Comparison of ENCODE assay signal across 17 cellular contexts in the genomic region with DNA sequence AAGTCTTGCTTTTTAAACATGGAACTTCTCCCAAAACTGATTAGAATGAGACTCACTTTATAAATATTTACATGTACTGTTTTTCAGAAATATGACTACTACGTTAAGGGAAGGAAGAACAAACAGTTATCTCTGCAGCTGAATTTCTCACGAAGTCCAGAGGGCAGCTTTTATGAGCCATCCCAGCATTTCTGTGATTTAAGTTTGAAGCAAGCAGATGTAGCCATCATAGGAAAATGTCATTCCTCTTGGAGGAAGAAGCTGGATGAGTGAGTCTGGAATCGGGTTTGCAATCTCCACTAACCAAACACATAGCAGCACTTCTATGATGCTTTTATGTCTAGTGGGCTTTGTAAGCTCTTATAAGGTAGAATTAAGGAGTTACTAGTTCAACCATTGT. TPM values are rescaled to one million over a fixed set of nuclear protein-coding genes. Genes with fewer than 3 reads are reported as not detected.
"Had no signal": no experiment of that assay in that cellular context is flagged by ENCODE, and none has a peak within 500 bp of the region (broad histone marks: within the 10 kb centered on the region; RNA-seq: fewer than 3 reads in every experiment).

No MANE protein-coding gene starts in this region.

- H3K36me3 ChIP-seq: heart left ventricle, right lobe of liver, tibial artery, upper lobe of left lung, vagina had no signal

- H3K27ac Mint-ChIP-seq: endodermal cell; naive thymus-derived CD4-positive, alpha-beta T cell; nephron progenitor cell; stimulated activated memory B cell treated with anti-CD40 and anti-IgM and Interleukin-4, amounts not matched to agents 10 μg/mL and 1 μg/mL and 100 μg/mL, for 72 hours; stimulated activated naive CD8-positive, alpha-beta T cell treated with anti-CD3 and anti-CD28 coated beads, Interleukin-15, Interleukin-2, amounts not matched to agents 100 ng/mL and 50 ng/mL, for 24 hours had no signal

- H3K27ac ChIP-seq: coronary artery, heart left ventricle, psoas muscle, right lobe of liver, tibial artery, upper lobe of left lung, vagina had no signal

- H3K9me3 Mint-ChIP-seq: endodermal cell; naive thymus-derived CD4-positive, alpha-beta T cell; stimulated activated memory B cell treated with anti-CD40 and anti-IgM and Interleukin-4, amounts not matched to agents 10 μg/mL and 1 μg/mL and 100 μg/mL, for 72 hours; stimulated activated naive CD8-positive, alpha-beta T cell treated with anti-CD3 and anti-CD28 coated beads, Interleukin-15, Interleukin-2, amounts not matched to agents 100 ng/mL and 50 ng/mL, for 24 hours had no signal

- H3K36me3 Mint-ChIP-seq: naive thymus-derived CD4-positive, alpha-beta T cell; stimulated activated memory B cell treated with anti-CD40 and anti-IgM and Interleukin-4, amounts not matched to agents 10 μg/mL and 1 μg/mL and 100 μg/mL, for 72 hours had no signal

- H3K4me1 ChIP-seq: heart left ventricle, psoas muscle, right lobe of liver, tibial artery, upper lobe of left lung, vagina had no signal

- DNase-seq: effector CD4-positive, alpha-beta T cell; endodermal cell; heart left ventricle; hypothalamus; kidney glomerular epithelial cell; naive thymus-derived CD4-positive, alpha-beta T cell; nephron progenitor cell; psoas muscle; retina; right lobe of liver; stimulated activated CD4-positive, alpha-beta T cell treated with anti-CD3 and anti-CD28 coated beads, Interleukin-4, amount 100 ng/mL, for 1 hour; tibial artery; upper lobe of left lung had no signal

- H3K4me1 Mint-ChIP-seq: endodermal cell; nephron progenitor cell; stimulated activated memory B cell treated with anti-CD40 and anti-IgM and Interleukin-4, amounts not matched to agents 10 μg/mL and 1 μg/mL and 100 μg/mL, for 72 hours had no signal

- H3K9me3 ChIP-seq: heart left ventricle, psoas muscle, right lobe of liver, tibial artery, upper lobe of left lung, vagina had no signal

- ATAC-seq: heart left ventricle; naive thymus-derived CD4-positive, alpha-beta T cell; psoas muscle; right lobe of liver; stimulated activated memory B cell treated with anti-CD40 and anti-IgM and Interleukin-4, amounts not matched to agents 10 μg/mL and 1 μg/mL and 100 μg/mL, for 72 hours had no signal

- H3K4me3 Mint-ChIP-seq: endodermal cell; naive thymus-derived CD4-positive, alpha-beta T cell; nephron progenitor cell; stimulated activated memory B cell treated with anti-CD40 and anti-IgM and Interleukin-4, amounts not matched to agents 10 μg/mL and 1 μg/mL and 100 μg/mL, for 72 hours; stimulated activated naive CD8-positive, alpha-beta T cell treated with anti-CD3 and anti-CD28 coated beads, Interleukin-15, Interleukin-2, amounts not matched to agents 100 ng/mL and 50 ng/mL, for 24 hours had no signal

- H3K27me3 ChIP-seq: right lobe of liver, tibial artery, upper lobe of left lung, vagina had no signal

- H3K4me3 ChIP-seq: coronary artery, heart left ventricle, psoas muscle, right lobe of liver, tibial artery, upper lobe of left lung, vagina had no signal

RNA-seq across cellular contexts. Expression of a gene that starts 53.7 kb away (rescaled TPM):
- total RNA-seq: vagina had no signal
- polyA plus RNA-seq: naive thymus-derived CD4-positive, alpha-beta T cell had no signal
